In the genomic region with DNA sequence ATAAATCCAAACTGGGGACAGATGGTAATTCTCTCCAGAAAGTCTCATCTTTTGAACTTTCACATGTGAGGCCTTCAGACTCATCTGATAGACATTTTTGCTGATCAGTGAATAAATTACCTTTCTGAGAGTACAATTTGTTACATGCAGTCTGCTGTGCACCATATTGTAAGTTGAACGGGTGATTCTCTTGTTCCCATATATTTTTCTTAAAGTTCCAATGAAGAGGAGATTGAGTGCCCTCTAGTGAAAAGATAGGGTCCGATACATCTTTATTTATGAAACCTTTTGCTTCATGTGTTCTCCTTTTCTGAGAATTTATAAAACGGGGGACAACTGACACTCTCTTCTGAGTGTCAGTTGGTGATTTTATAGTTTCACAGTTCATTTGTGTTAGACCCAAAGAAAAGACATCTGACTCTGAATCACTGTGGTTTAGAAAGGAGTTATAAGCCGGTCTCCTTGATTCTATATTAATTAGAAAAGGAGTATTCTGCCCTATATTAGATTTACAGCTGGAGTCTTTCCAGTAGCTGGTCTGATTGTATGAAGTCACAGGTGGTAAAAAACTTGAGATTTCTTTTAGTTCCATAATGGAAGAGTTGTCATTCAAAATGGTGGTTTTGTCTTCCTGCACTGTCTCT, we compare ENCODE assay signal across 9 cellular contexts. TPM values are rescaled to one million over a fixed set of nuclear protein-coding genes. Genes with fewer than 3 reads are reported as not detected.
DNase-seq lines count a peak whose midpoint lies in the region; ATAC-seq and TF ChIP-seq lines count a peak whose summit lies in the region.
"Had no signal": no experiment of that assay in that cellular context is flagged by ENCODE, and none has a peak within 500 bp of the region (broad histone marks: within the 10 kb centered on the region; RNA-seq: fewer than 3 reads in every experiment).

No MANE protein-coding gene starts in this region.

- no peak overlapping the region for H3K4me3 ChIP-seq in fibroblast of lung (replicated peaks in 1 of 4; ENCODE audit: control extremely low read depth in 1 of 4, insufficient read depth in 1 of 4, low read depth in 3 of 4, low read length in 4 of 4)

- no peak overlapping the region for H3K27ac ChIP-seq in C4-2B
- no peak overlapping the region for H3K27ac ChIP-seq in fibroblast of lung (ENCODE audit: insufficient read depth, low read length)

- no peaks in the 10 kb centered on the region for H3K36me3 ChIP-seq in fibroblast of lung (ENCODE audit: control insufficient read depth, insufficient read depth, low read length)

- peak overlapping the region in 1 of 2 donors; percentile 22 for H3K27ac Mint-ChIP-seq in effector memory CD8-positive, alpha-beta T cell
- H3K27ac Mint-ChIP-seq: immature natural killer cell had no signal

- H3K4me3 Mint-ChIP-seq in effector memory CD8-positive, alpha-beta T cell, result no peak overlapping the region
- H3K4me3 Mint-ChIP-seq: immature natural killer cell had no signal

- intact Hi-C loops in head of caudate nucleus (cut with DNase I), result no loop called here

- H3K9ac ChIP-seq in fibroblast of lung (ENCODE audit: insufficient read depth, low read length), result no peak overlapping the region

- H2AFZ ChIP-seq in fibroblast of lung (ENCODE audit: low read length), result peak overlapping the region; percentile 36

- H3K27me3 Mint-ChIP-seq in effector memory CD8-positive, alpha-beta T cell, result no peaks in the 10 kb centered on the region

- no peaks in the 10 kb centered on the region for H3K9me3 Mint-ChIP-seq in effector memory CD8-positive, alpha-beta T cell
- H3K9me3 Mint-ChIP-seq: immature natural killer cell had no signal

- peaks cover 2% of the 10 kb centered on the region for H3K4me1 ChIP-seq in fibroblast of lung (ENCODE audit: control insufficient read depth, extremely low read depth, insufficient read depth, low read length)

- ATAC-seq in GM18511 (IDR thresholded peaks at IDR 0.05; ENCODE audit: unreplicated experiment), result no peak
- ATAC-seq in effector memory CD8-positive, alpha-beta T cell (replicated peaks), result no peak

- H4K20me1 ChIP-seq in fibroblast of lung (ENCODE audit: control insufficient read depth, extremely low read depth, insufficient read depth, low read length), result no peaks in the 10 kb centered on the region

- DNase-seq in HCEC 1CT, result peak; percentile 55
- peak; percentile 10 for DNase-seq in OCI-M2 (lab: John Stamatoyannopoulos, UW; ENCODE audit: unreplicated experiment)
- peak; percentile 38 to 71 for DNase-seq in fibroblast of lung (ENCODE audit: low read depth in 2 of 2)
- peak; percentile 33 for DNase-seq in stromal cell of bone marrow (ENCODE audit: low read depth)
- DNase-seq in head of caudate nucleus, result no peak
- DNase-seq in effector memory CD8-positive, alpha-beta T cell, result no peak

- H3K79me2 ChIP-seq in fibroblast of lung (ENCODE audit: control insufficient read depth, insufficient read depth, low read length), result no peaks in the 10 kb centered on the region

- no peaks in the 10 kb centered on the region for H3K36me3 Mint-ChIP-seq in effector memory CD8-positive, alpha-beta T cell (ENCODE audit: insufficient read depth)

- TF ChIP-seq CTCF in C4-2B (conservative IDR thresholded peaks at IDR 0.05) (peak; percentile 77), fibroblast of lung (conservative IDR thresholded peaks at IDR 0.05 in 1 of 2, IDR thresholded peaks at IDR 0.05 in 1 of 2; ENCODE audit: low read depth in 1 of 2, low read length in 2 of 2) (peak; percentile 28 to 52)

- no peaks in the 10 kb centered on the region for H3K9me3 ChIP-seq in fibroblast of lung (ENCODE audit: control insufficient read depth, insufficient read depth, low read depth, low read length)

- H3K4me2 ChIP-seq in fibroblast of lung (ENCODE audit: extremely low read depth, insufficient read depth, low read length), result no peak overlapping the region

- H3K4me1 Mint-ChIP-seq in effector memory CD8-positive, alpha-beta T cell (ENCODE audit: low read depth in 2 of 2), result no peaks in the 10 kb centered on the region
- H3K4me1 Mint-ChIP-seq: immature natural killer cell had no signal

- H3K27me3 ChIP-seq in fibroblast of lung (ENCODE audit: control insufficient read depth, insufficient read depth, low read length), result no peaks in the 10 kb centered on the region

RNA-seq across cellular contexts. Expression of gene GNG10, which starts 30.4 kb away (rescaled TPM):
- 54.4 and 64.1 TPM in 2 replicates for total RNA-seq in fibroblast of lung
- polyA plus RNA-seq in fibroblast of lung, result 109 and 129 TPM in 2 replicates
- polyA plus RNA-seq in fibroblast of lung (2012), result 80.1 and 92.7 TPM in 2 replicates
- polyA minus RNA-seq in fibroblast of lung (ENCODE audit: low replicate concordance), result 7.1 and 12.7 TPM in 2 replicates

Comparison
In these comparisons a context has a peak if more than half of its experiments do, and no peak if none do; other contexts are left out.
1. DNase-seq: peak in HCEC 1CT (single experiment), OCI-M2 (single experiment), fibroblast of lung (2 of 2) and stromal cell of bone marrow (single experiment); none in head of caudate nucleus (0 of 42) and effector memory CD8-positive, alpha-beta T cell (0 of 3).